1 cellular context compared by ENCODE assay signal in the genomic region with DNA sequence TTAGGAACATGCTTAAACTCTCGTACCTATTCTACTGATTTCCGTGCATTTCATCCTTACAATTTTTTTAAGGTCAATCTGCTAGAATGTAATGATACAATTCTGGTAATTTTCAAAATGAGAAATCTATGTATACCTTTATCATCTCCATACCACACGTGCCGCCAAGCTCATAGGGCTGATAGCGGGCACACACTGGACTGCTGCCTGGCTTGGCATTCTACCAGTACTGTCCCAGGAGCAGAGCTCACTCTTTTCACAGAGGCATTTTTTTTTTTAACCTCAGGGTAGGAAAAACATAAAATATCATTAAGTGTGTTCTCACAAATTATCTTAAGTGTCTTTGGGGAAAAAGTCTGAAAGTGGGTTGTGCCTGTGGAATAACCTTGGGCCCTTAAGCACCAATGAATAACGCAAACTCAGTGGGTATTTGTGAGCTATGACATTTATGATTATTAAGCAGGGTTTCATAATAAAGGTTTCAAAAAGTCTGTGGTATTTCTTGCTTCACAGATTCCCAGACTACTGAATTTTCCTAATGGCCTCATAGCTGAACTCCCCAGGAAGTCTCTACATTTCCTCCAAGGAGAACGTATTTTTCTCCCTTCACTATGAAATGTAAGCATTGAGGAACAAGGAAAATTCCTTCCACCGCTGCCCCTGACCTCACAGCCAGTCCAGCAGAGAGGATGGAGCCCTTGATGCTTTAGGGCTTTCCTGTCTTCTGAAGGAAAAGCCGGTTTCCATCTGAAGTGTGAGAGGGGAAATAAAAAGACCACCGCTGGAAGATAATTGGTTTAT.
TF ChIP-seq lines count a peak whose summit lies in the region.

No MANE protein-coding gene starts in this region.

TF ChIP-seq in SK-N-SH treated with all-trans-retinoic acid at 6 μM for 48 hours, 23 proteins besides CTCF, POLR2A, EP300 and RAD21 (continued from another document):
- TF ChIP-seq, protein P1, sequence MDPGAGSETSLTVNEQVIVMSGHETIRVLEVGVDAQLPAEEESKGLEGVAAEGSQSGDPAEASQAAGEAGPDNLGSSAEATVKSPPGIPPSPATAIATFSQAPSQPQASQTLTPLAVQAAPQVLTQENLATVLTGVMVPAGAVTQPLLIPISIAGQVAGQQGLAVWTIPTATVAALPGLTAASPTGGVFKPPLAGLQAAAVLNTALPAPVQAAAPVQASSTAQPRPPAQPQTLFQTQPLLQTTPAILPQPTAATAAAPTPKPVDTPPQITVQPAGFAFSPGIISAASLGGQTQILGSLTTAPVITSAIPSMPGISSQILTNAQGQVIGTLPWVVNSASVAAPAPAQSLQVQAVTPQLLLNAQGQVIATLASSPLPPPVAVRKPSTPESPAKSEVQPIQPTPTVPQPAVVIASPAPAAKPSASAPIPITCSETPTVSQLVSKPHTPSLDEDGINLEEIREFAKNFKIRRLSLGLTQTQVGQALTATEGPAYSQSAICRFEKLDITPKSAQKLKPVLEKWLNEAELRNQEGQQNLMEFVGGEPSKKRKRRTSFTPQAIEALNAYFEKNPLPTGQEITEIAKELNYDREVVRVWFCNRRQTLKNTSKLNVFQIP (CRISPR knock-in tag; IDR thresholded peaks at IDR 0.05; ENCODE audit: borderline replicate concordance, low read depth): no peak
- TF ChIP-seq ZFP30 (CRISPR knock-in tag; IDR thresholded peaks at IDR 0.05) (no peak), PPARA (CRISPR knock-in tag; IDR thresholded peaks at IDR 0.05; ENCODE audit: borderline replicate concordance) (no peak), CSDC2 (CRISPR knock-in tag; IDR thresholded peaks at IDR 0.05) (no peak), ZNF70 (CRISPR knock-in tag; IDR thresholded peaks at IDR 0.05) (no peak), ZNF8 (CRISPR knock-in tag; IDR thresholded peaks at IDR 0.05) (no peak), RARB (CRISPR knock-in tag; IDR thresholded peaks at IDR 0.05) (no peak), TOX (CRISPR knock-in tag; IDR thresholded peaks at IDR 0.05; ENCODE audit: borderline replicate concordance) (no peak)
- TF ChIP-seq, protein P2, sequence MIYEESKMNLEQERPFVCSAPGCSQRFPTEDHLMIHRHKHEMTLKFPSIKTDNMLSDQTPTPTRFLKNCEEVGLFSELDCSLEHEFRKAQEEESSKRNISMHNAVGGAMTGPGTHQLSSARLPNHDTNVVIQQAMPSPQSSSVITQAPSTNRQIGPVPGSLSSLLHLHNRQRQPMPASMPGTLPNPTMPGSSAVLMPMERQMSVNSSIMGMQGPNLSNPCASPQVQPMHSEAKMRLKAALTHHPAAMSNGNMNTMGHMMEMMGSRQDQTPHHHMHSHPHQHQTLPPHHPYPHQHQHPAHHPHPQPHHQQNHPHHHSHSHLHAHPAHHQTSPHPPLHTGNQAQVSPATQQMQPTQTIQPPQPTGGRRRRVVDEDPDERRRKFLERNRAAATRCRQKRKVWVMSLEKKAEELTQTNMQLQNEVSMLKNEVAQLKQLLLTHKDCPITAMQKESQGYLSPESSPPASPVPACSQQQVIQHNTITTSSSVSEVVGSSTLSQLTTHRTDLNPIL (CRISPR knock-in tag; IDR thresholded peaks at IDR 0.05; ENCODE audit: low read depth): no peak
- TF ChIP-seq, protein P3, sequence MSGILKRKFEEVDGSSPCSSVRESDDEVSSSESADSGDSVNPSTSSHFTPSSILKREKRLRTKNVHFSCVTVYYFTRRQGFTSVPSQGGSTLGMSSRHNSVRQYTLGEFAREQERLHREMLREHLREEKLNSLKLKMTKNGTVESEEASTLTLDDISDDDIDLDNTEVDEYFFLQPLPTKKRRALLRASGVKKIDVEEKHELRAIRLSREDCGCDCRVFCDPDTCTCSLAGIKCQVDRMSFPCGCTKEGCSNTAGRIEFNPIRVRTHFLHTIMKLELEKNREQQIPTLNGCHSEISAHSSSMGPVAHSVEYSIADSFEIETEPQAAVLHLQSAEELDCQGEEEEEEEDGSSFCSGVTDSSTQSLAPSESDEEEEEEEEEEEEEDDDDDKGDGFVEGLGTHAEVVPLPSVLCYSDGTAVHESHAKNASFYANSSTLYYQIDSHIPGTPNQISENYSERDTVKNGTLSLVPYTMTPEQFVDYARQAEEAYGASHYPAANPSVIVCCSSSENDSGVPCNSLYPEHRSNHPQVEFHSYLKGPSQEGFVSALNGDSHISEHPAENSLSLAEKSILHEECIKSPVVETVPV (CRISPR knock-in tag; IDR thresholded peaks at IDR 0.05): no peak
- TF ChIP-seq, protein P4, sequence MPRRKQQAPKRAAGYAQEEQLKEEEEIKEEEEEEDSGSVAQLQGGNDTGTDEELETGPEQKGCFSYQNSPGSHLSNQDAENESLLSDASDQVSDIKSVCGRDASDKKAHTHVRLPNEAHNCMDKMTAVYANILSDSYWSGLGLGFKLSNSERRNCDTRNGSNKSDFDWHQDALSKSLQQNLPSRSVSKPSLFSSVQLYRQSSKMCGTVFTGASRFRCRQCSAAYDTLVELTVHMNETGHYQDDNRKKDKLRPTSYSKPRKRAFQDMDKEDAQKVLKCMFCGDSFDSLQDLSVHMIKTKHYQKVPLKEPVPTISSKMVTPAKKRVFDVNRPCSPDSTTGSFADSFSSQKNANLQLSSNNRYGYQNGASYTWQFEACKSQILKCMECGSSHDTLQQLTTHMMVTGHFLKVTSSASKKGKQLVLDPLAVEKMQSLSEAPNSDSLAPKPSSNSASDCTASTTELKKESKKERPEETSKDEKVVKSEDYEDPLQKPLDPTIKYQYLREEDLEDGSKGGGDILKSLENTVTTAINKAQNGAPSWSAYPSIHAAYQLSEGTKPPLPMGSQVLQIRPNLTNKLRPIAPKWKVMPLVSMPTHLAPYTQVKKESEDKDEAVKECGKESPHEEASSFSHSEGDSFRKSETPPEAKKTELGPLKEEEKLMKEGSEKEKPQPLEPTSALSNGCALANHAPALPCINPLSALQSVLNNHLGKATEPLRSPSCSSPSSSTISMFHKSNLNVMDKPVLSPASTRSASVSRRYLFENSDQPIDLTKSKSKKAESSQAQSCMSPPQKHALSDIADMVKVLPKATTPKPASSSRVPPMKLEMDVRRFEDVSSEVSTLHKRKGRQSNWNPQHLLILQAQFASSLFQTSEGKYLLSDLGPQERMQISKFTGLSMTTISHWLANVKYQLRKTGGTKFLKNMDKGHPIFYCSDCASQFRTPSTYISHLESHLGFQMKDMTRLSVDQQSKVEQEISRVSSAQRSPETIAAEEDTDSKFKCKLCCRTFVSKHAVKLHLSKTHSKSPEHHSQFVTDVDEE (CRISPR knock-in tag; IDR thresholded peaks at IDR 0.05): no peak
- TF ChIP-seq, protein P5, sequence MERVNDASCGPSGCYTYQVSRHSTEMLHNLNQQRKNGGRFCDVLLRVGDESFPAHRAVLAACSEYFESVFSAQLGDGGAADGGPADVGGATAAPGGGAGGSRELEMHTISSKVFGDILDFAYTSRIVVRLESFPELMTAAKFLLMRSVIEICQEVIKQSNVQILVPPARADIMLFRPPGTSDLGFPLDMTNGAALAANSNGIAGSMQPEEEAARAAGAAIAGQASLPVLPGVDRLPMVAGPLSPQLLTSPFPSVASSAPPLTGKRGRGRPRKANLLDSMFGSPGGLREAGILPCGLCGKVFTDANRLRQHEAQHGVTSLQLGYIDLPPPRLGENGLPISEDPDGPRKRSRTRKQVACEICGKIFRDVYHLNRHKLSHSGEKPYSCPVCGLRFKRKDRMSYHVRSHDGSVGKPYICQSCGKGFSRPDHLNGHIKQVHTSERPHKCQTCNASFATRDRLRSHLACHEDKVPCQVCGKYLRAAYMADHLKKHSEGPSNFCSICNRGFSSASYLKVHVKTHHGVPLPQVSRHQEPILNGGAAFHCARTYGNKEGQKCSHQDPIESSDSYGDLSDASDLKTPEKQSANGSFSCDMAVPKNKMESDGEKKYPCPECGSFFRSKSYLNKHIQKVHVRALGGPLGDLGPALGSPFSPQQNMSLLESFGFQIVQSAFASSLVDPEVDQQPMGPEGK (CRISPR knock-in tag; IDR thresholded peaks at IDR 0.05; ENCODE audit: borderline replicate concordance): no peak
